35 cellular contexts compared by ENCODE assay signal in the genomic region with DNA sequence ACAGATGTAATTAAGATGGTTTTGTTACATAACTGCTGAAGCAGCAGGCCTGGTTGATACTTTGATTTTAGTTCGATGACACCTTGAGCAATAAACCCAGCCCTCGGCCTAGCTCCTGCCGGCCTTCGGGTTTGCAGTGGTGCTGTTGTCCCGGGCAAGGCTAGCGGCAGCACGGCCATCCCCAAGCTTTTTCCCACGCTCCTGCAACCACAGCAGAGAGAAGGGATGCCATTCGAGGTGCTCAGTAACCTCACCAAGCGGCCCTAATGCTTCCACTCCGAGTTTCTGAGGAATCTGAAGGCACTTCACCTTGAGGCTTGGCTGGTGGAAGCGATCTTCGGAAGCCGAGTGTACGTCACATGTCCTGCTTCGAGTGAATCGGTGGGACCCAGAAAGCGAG.
"Had no signal": no experiment of that assay in that cellular context is flagged by ENCODE, and none has a peak within 500 bp of the region (broad histone marks: within the 10 kb centered on the region; RNA-seq: fewer than 3 reads in every experiment).

No MANE protein-coding gene starts in this region.

- DNase-seq: Karpas-422, Kasumi-1, MG63, MM.1S, MV-4-11, NCI-H1048, NCI-H1092, NCI-H1092 treated with DMSO at 0.1 percent for 48 hours, NCI-H1105, NCI-H1105 treated with DMSO at 0.1 percent for 48 hours, NCI-H1417, NCI-H1417 treated with DMSO at 0.1 percent for 48 hours, NCI-H1436, NCI-H1436 treated with DMSO at 0.1 percent for 48 hours, NCI-H146, NCI-H1694, NCI-H1694 treated with DMSO at 0.1 percent for 48 hours, NCI-H187, NCI-H187 treated with DMSO at 0.1 percent for 48 hours, NCI-H1930, NCI-H2029, NCI-H2029 treated with DMSO at 0.1 percent for 48 hours, NCI-H2081, NCI-H2081 treated with DMSO at 0.1 percent for 48 hours, NCI-H2107, NCI-H2171, NCI-H2171 treated with DMSO at 0.1 percent for 48 hours, NCI-H2227 treated with DMSO at 0.1 percent for 48 hours, NCI-H226, NCI-H345, NCI-H446, NCI-H446 treated with DMSO at 0.1 percent for 48 hours, NCI-H510A, NCI-H510A treated with DMSO at 0.1 percent for 48 hours, NCI-H524 had no signal
